In genomic region chr6:90401933-90402830, GRCh38 we compare ENCODE assay signal across 13 cellular contexts.
DNase-seq lines count a peak whose midpoint lies in the region; ATAC-seq and TF ChIP-seq lines count a peak whose summit lies in the region.
"Had no signal": no experiment of that assay in that cellular context is flagged by ENCODE, and none has a peak within 500 bp of the region (broad histone marks: within the 10 kb centered on the region; RNA-seq: fewer than 3 reads in every experiment).

No MANE protein-coding gene starts in this region.

- H3K27me3 Mint-ChIP-seq in activated CD8-positive, alpha-beta T cell treated with anti-CD3 and anti-CD28 coated beads for 36 hours, result no peaks in the 10 kb centered on the region
- no peaks in the 10 kb centered on the region for H3K27me3 Mint-ChIP-seq in central memory CD8-positive, alpha-beta T cell
- no peaks in the 10 kb centered on the region for H3K27me3 Mint-ChIP-seq in stimulated activated naive CD8-positive, alpha-beta T cell treated with anti-CD3 and anti-CD28 coated beads, Interleukin-15, amount 100 ng/mL, for 72 hours
- H3K27me3 Mint-ChIP-seq in Calu3 (ENCODE audit: unreplicated experiment), result no peaks in the 10 kb centered on the region

- intact Hi-C loops in activated CD8-positive, alpha-beta T cell treated with anti-CD3 and anti-CD28 coated beads for 36 hours (cut with micrococcal nuclease), result no loop called here
- intact Hi-C loops in Calu3 (cut with micrococcal nuclease; ENCODE audit: unreplicated experiment), result no loop called here

- CTCF ChIA-PET in activated CD8-positive, alpha-beta T cell treated with anti-CD3 and anti-CD28 coated beads for 36 hours (lab: Charles Lee), result interaction anchor here (1.5 to 9.0 kb wide), 5 partner anchors 9 to 106 kb away, joined by 4 to 113 read pairs (median 5); no protein-coding TSS in a partner anchor
- CTCF ChIA-PET in Calu3 (lab: Charles Lee), result interaction anchor here (1.1 kb wide), 1 partner anchor 9 kb away, joined by 3 read pairs; no protein-coding TSS in a partner anchor

- POLR2A ChIA-PET in activated CD8-positive, alpha-beta T cell treated with anti-CD3 and anti-CD28 coated beads for 36 hours (lab: Charles Lee), result interaction anchor here (0.8 to 6.9 kb wide), 15 partner anchors 9 to 447 kb away, joined by 3 to 61 read pairs (median 3); partner anchors contain the start of gene BACH2

- TF ChIP-seq CTCF in activated CD8-positive, alpha-beta T cell treated with anti-CD3 and anti-CD28 coated beads for 36 hours (IDR thresholded peaks at IDR 0.05), result no peak
- no peak for TF ChIP-seq CTCF in Calu3 (IDR thresholded peaks at IDR 0.05; ENCODE audit: unreplicated experiment)

- DNase-seq in stimulated activated CD4-positive, alpha-beta T cell treated with anti-CD3 and anti-CD28 coated beads, Interleukin-15, amount 100 ng/mL, for 24 hours, result peak; percentile 37
- no peak for DNase-seq in stimulated activated CD4-positive, alpha-beta T cell treated with anti-CD3 and anti-CD28 coated beads, Interleukin-2, amount 100 ng/mL, for 48 hours
- peak; percentile 74 for DNase-seq in activated CD8-positive, alpha-beta T cell treated with anti-CD3 and anti-CD28 coated beads for 36 hours
- DNase-seq in central memory CD8-positive, alpha-beta T cell (ENCODE audit: low spot score in 2 of 2), result peak; percentile 33 to 53
- peak; percentile 63 to 84 for DNase-seq in stimulated activated naive CD8-positive, alpha-beta T cell treated with anti-CD3 and anti-CD28 coated beads, Interleukin-15, amount 100 ng/mL, for 72 hours
- DNase-seq in AG20443 (ENCODE audit: low spot score) (no peak), Calu3 (no peak)
- DNase-seq: left colon, NCI-H1092, NCI-H446, SHP77 had no signal

- no TSS peak for BruUV-seq in Calu3 (replicated peaks; lab: Mats Ljungman, UMichigan)

- no peak overlapping the region for H3K4me3 Mint-ChIP-seq in activated CD8-positive, alpha-beta T cell treated with anti-CD3 and anti-CD28 coated beads for 36 hours
- peak overlapping the region; percentile 61 for H3K4me3 Mint-ChIP-seq in central memory CD8-positive, alpha-beta T cell
- H3K4me3 Mint-ChIP-seq in stimulated activated naive CD8-positive, alpha-beta T cell treated with anti-CD3 and anti-CD28 coated beads, Interleukin-15, amount 100 ng/mL, for 72 hours, result peak overlapping the region; percentile 50 to 52
- H3K4me3 Mint-ChIP-seq in Calu3 (ENCODE audit: low read depth, unreplicated experiment), result no peak overlapping the region
- H3K4me3 Mint-ChIP-seq: neural progenitor cell had no signal

- H3K36me3 Mint-ChIP-seq in activated CD8-positive, alpha-beta T cell treated with anti-CD3 and anti-CD28 coated beads for 36 hours (ENCODE audit: low read depth), result no peaks in the 10 kb centered on the region
- H3K36me3 Mint-ChIP-seq in central memory CD8-positive, alpha-beta T cell (ENCODE audit: insufficient read depth), result peaks cover 10% of the 10 kb centered on the region
- peaks cover 8% of the 10 kb centered on the region for H3K36me3 Mint-ChIP-seq in Calu3 (ENCODE audit: insufficient read depth, unreplicated experiment)
- H3K36me3 Mint-ChIP-seq: neural progenitor cell had no signal

- H3K9me3 Mint-ChIP-seq in activated CD8-positive, alpha-beta T cell treated with anti-CD3 and anti-CD28 coated beads for 36 hours, result no peaks in the 10 kb centered on the region
- no peaks in the 10 kb centered on the region for H3K9me3 Mint-ChIP-seq in central memory CD8-positive, alpha-beta T cell
- no peaks in the 10 kb centered on the region for H3K9me3 Mint-ChIP-seq in stimulated activated naive CD8-positive, alpha-beta T cell treated with anti-CD3 and anti-CD28 coated beads, Interleukin-15, amount 100 ng/mL, for 72 hours
- no peaks in the 10 kb centered on the region for H3K9me3 Mint-ChIP-seq in Calu3 (ENCODE audit: low read depth, unreplicated experiment)
- H3K9me3 Mint-ChIP-seq: neural progenitor cell had no signal

- H3K27ac Mint-ChIP-seq in activated CD8-positive, alpha-beta T cell treated with anti-CD3 and anti-CD28 coated beads for 36 hours, result peak overlapping the region; percentile 90
- H3K27ac Mint-ChIP-seq in central memory CD8-positive, alpha-beta T cell (ENCODE audit: low read depth), result peak overlapping the region; percentile 98
- peak overlapping the region; percentile 65 to 89 for H3K27ac Mint-ChIP-seq in stimulated activated naive CD8-positive, alpha-beta T cell treated with anti-CD3 and anti-CD28 coated beads, Interleukin-15, amount 100 ng/mL, for 72 hours
- H3K27ac Mint-ChIP-seq in Calu3 (ENCODE audit: unreplicated experiment), result no peak overlapping the region
- H3K27ac Mint-ChIP-seq: neural progenitor cell had no signal

- peak; percentile 60 for ATAC-seq in activated CD8-positive, alpha-beta T cell treated with anti-CD3 and anti-CD28 coated beads for 36 hours
- peak; percentile 59 for ATAC-seq in central memory CD8-positive, alpha-beta T cell (replicated peaks; ENCODE audit: extremely low read depth, poor library complexity, severe bottlenecking)
- peak; percentile 83 for ATAC-seq in stimulated activated naive CD8-positive, alpha-beta T cell treated with anti-CD3 and anti-CD28 coated beads, Interleukin-15, amount 100 ng/mL, for 72 hours
- ATAC-seq in HG02981 (IDR thresholded peaks at IDR 0.05; ENCODE audit: unreplicated experiment), result no peak
- ATAC-seq: left colon had no signal

- peaks cover 77% of the 10 kb centered on the region for H3K4me1 Mint-ChIP-seq in activated CD8-positive, alpha-beta T cell treated with anti-CD3 and anti-CD28 coated beads for 36 hours (ENCODE audit: low read depth)
- peaks cover 69% of the 10 kb centered on the region for H3K4me1 Mint-ChIP-seq in central memory CD8-positive, alpha-beta T cell
- peaks cover 95% of the 10 kb centered on the region for H3K4me1 Mint-ChIP-seq in stimulated activated naive CD8-positive, alpha-beta T cell treated with anti-CD3 and anti-CD28 coated beads, Interleukin-15, amount 100 ng/mL, for 72 hours
- H3K4me1 Mint-ChIP-seq in Calu3 (ENCODE audit: low read depth, unreplicated experiment), result peaks cover 74% of the 10 kb centered on the region

Comparison
In these comparisons a context has a peak if more than half of its experiments do, and no peak if none do; other contexts are left out.
1. DNase-seq: peak in stimulated activated CD4-positive, alpha-beta T cell treated with anti-CD3 and anti-CD28 coated beads, Interleukin-15, amount 100 ng/mL, for 24 hours (single experiment), activated CD8-positive, alpha-beta T cell treated with anti-CD3 and anti-CD28 coated beads for 36 hours (single experiment), central memory CD8-positive, alpha-beta T cell (2 of 2) and stimulated activated naive CD8-positive, alpha-beta T cell treated with anti-CD3 and anti-CD28 coated beads, Interleukin-15, amount 100 ng/mL, for 72 hours (2 of 2); none in stimulated activated CD4-positive, alpha-beta T cell treated with anti-CD3 and anti-CD28 coated beads, Interleukin-2, amount 100 ng/mL, for 48 hours (0 of 2), AG20443 (single experiment) and Calu3 (single experiment).
2. H3K4me3 Mint-ChIP-seq: peak in central memory CD8-positive, alpha-beta T cell (single experiment) and stimulated activated naive CD8-positive, alpha-beta T cell treated with anti-CD3 and anti-CD28 coated beads, Interleukin-15, amount 100 ng/mL, for 72 hours (2 of 2); none in activated CD8-positive, alpha-beta T cell treated with anti-CD3 and anti-CD28 coated beads for 36 hours (single experiment) and Calu3 (single experiment).